In the genomic region with DNA sequence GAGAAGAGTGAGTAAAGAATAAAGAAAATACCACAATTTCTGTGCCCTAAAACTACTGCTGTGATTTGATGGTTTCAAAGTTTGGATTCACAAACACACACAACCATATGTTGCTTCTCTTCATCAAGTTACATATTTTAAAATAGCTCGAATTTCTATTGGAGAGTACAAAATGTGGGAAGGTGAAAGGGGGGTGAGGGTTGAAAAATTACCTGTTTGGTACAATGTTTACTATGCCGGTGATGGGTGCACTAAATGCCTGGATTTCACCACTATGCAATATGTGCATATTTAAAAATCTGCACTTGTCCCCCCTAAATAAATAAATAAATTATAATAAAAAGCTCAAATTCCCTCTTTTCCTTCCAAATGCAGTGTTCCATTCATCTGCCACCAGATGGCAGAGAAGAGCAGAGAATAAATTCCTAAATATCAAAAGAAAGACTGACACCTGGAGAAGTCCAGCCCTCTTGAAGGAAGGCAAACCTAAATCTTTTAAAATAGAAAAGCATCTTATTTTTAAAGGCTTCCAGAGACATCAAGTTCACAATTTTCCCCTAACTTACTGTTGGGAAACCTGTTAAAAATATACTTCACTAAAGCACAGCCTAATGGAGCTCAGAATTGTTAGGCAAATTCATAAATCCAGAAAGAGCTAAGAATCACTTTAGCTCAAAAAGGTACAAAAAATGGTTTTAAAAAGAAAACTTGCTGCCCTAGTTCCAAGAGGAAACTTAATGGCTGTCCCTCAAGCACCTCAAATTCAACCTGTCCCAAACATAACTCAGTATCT, we compare ENCODE assay signal across 8 cellular contexts. TPM values are rescaled to one million over a fixed set of nuclear protein-coding genes. Genes with fewer than 3 reads are reported as not detected.
DNase-seq lines count a peak whose midpoint lies in the region; FAIRE-seq and TF ChIP-seq lines count a peak whose summit lies in the region.

No MANE protein-coding gene starts in this region.

- H3K4me3 ChIP-seq in GM12865 (ENCODE audit: low read depth, low read length), result no peak overlapping the region

- TF ChIP-seq CTCF in 22Rv1 (IDR thresholded peaks at IDR 0.05), result peak; percentile 85
- peak; percentile 58 for TF ChIP-seq CTCF in GM12865 (IDR thresholded peaks at IDR 0.05; ENCODE audit: insufficient read depth, low read depth, low read length, missing control alignments)

- H3K27ac ChIP-seq in 22Rv1, result no peak overlapping the region

- FAIRE-seq in colon (lab: Jason Lieb, UNC), result peak; percentile 14

- DNase-seq in GM12865 (ENCODE audit: low read depth), result peak; percentile 53
- peak; percentile 68 for DNase-seq in NCI-H69 (lab: John Stamatoyannopoulos, UW)
- peak; percentile 78 for DNase-seq in myocyte (ENCODE audit: low read depth)
- DNase-seq in activated T-cell treated with anti-CD3 and anti-CD28 coated beads, Interleukin-2, amount 50 U/mL, for 1 hour, result no peak
- no peak for DNase-seq in stimulated activated CD4-positive, alpha-beta T cell treated with anti-CD3 and anti-CD28 coated beads, Interleukin-1b, Interleukin-23, amount 100 ng/mL, for 48 hours
- DNase-seq in activated naive CD4-positive, alpha-beta T cell treated with Interleukin-2 at 50 U/mL for 16 hours, result no peak

RNA-seq across cellular contexts. Expression of a gene that starts 24.8 kb away (rescaled TPM):
- total RNA-seq in myocyte, result 9.3 and 10.5 TPM in 2 replicates
- 27.7 TPM for polyA plus RNA-seq in myocyte (2012)

RNA-seq across cellular contexts. Expression of a gene that starts 43.1 kb away (rescaled TPM):
- total RNA-seq in myocyte, result 1.2 and 1.4 TPM in 2 replicates
- polyA plus RNA-seq in myocyte (2012), result 1.1 TPM

Comparison
In these comparisons a context has a peak if more than half of its experiments do, and no peak if none do; other contexts are left out.
1. DNase-seq: peak in GM12865 (single experiment), NCI-H69 (single experiment) and myocyte (single experiment); none in activated T-cell treated with anti-CD3 and anti-CD28 coated beads, Interleukin-2, amount 50 U/mL, for 1 hour (single experiment), stimulated activated CD4-positive, alpha-beta T cell treated with anti-CD3 and anti-CD28 coated beads, Interleukin-1b, Interleukin-23, amount 100 ng/mL, for 48 hours (single experiment) and activated naive CD4-positive, alpha-beta T cell treated with Interleukin-2 at 50 U/mL for 16 hours (single experiment).